Comparison of ENCODE assay signal across 26 cellular contexts in genomic region chr10:31464552-31464951, GRCh38.
DNase-seq lines count a peak whose midpoint lies in the region; ATAC-seq, FAIRE-seq and TF ChIP-seq lines count a peak whose summit lies in the region.
"Had no signal": no experiment of that assay in that cellular context is flagged by ENCODE, and none has a peak within 500 bp of the region (broad histone marks: within the 10 kb centered on the region; RNA-seq: fewer than 3 reads in every experiment).

No MANE protein-coding gene starts in this region.

- H3K4me1 ChIP-seq in HepG2 (ENCODE audit: insufficient read depth, low read length) (no peaks in the 10 kb centered on the region), right lobe of liver (peaks cover 0 to 10% (median 0%) of the 10 kb centered on the region in 4 donors), GM12878 (ENCODE audit: control insufficient read depth, insufficient read depth, low read length) (no peaks in the 10 kb centered on the region)
- H3K4me1 ChIP-seq: BE2C had no signal

- H3K9ac ChIP-seq in HepG2 (ENCODE audit: insufficient read depth, low read depth, low read length) = no peak overlapping the region
- H3K9ac ChIP-seq in GM12878 (ENCODE audit: control insufficient read depth, insufficient read depth, low read length) = no peak overlapping the region
- H3K9ac ChIP-seq: BLaER1 treated with 17β-estradiol and CSF1 and Interleukin-3, amounts not matched to agents 10 nM and 100 nM had no signal

- TF ChIP-seq RAD21 in HepG2 (CRISPR knock-in tag; IDR thresholded peaks at IDR 0.05) = no peak
- TF ChIP-seq RAD21 in GM12878 (IDR thresholded peaks at IDR 0.05; ENCODE audit: insufficient read depth, low read depth, low read length) = no peak

- no peak overlapping the region for H2AFZ ChIP-seq in HepG2 (ENCODE audit: low read length)
- H2AFZ ChIP-seq in GM12878 (ENCODE audit: control insufficient read depth, low read depth, low read length) = no peak overlapping the region
- H2AFZ ChIP-seq: GM23338 had no signal

- H3K4me1 Mint-ChIP-seq in osteocyte (ENCODE audit: unreplicated experiment) = peaks cover 12% of the 10 kb centered on the region
- H3K4me1 Mint-ChIP-seq in T-helper 2 cell treated with Interferon-gamma antibody and Interleukin-4, amounts not matched to agents 5 μg/mL and 100 μg/mL, for 36 hours (ENCODE audit: low read depth) = no peaks in the 10 kb centered on the region

- H3K36me3 Mint-ChIP-seq in osteocyte (ENCODE audit: unreplicated experiment) = peaks cover 59% of the 10 kb centered on the region
- peaks cover 81% of the 10 kb centered on the region for H3K36me3 Mint-ChIP-seq in T-helper 2 cell treated with Interferon-gamma antibody and Interleukin-4, amounts not matched to agents 5 μg/mL and 100 μg/mL, for 36 hours (ENCODE audit: low read depth)

- SMC1A ChIA-PET in GM12878 (lab: Charles Lee; ENCODE audit: uncharacterized antibody, unreplicated experiment) = interaction anchor here (0.9 kb wide), 1 partner anchor 65 kb away, joined by 3 read pairs; no protein-coding TSS in a partner anchor

- peaks cover 46% of the 10 kb centered on the region for H3K9me3 Mint-ChIP-seq in osteocyte (ENCODE audit: unreplicated experiment)
- H3K9me3 Mint-ChIP-seq in T-helper 2 cell treated with Interferon-gamma antibody and Interleukin-4, amounts not matched to agents 5 μg/mL and 100 μg/mL, for 36 hours = peaks cover 73% of the 10 kb centered on the region

- H3K79me2 ChIP-seq in HepG2 (ENCODE audit: insufficient read depth, low read length) (no peaks in the 10 kb centered on the region), GM12878 (ENCODE audit: control insufficient read depth, insufficient read depth, low read length) (peaks cover 1% of the 10 kb centered on the region)

- H3K4me2 ChIP-seq in HepG2 (ENCODE audit: low read depth, low read length) = no peak overlapping the region
- H3K4me2 ChIP-seq in GM12878 (ENCODE audit: control insufficient read depth, insufficient read depth) = no peak overlapping the region
- H3K4me2 ChIP-seq: BLaER1 treated with 17β-estradiol and CSF1 and Interleukin-3, amounts not matched to agents 10 nM and 100 nM; GM23338 had no signal

- H3K27ac ChIP-seq in HepG2 (ENCODE audit: extremely low read length, insufficient read depth, low read length) (no peak overlapping the region), right lobe of liver (no peak overlapping the region), GM12878 (ENCODE audit: control insufficient read depth, insufficient read depth) (no peak overlapping the region)
- H3K27ac ChIP-seq: 22Rv1; BLaER1 treated with 17β-estradiol and CSF1 and Interleukin-3, amounts not matched to agents 10 nM and 100 nM had no signal

- no peak for TF ChIP-seq EP300 in HepG2 (IDR thresholded peaks at IDR 0.05; ENCODE audit: low read depth in 2 of 2, low read length in 2 of 2)
- TF ChIP-seq EP300 in HepG2 (CRISPR knock-in tag; IDR thresholded peaks at IDR 0.05; ENCODE audit: borderline replicate concordance) = no peak
- TF ChIP-seq EP300 in GM12878 (IDR thresholded peaks at IDR 0.05; ENCODE audit: borderline replicate concordance in 1 of 2, control insufficient read depth in 1 of 2, low read depth in 2 of 2, low read length in 2 of 2) = no peak

- TF ChIP-seq CTCF in HepG2 (CRISPR knock-in tag; IDR thresholded peaks at IDR 0.05) = no peak
- no peak for TF ChIP-seq CTCF in right lobe of liver (IDR thresholded peaks at IDR 0.05)
- TF ChIP-seq CTCF in GM12878 (IDR thresholded peaks at IDR 0.05 in 2 of 3, conservative IDR thresholded peaks at IDR 0.05 in 1 of 3; ENCODE audit: control insufficient read depth in 2 of 3, extremely low read depth in 1 of 3, insufficient read depth in 1 of 3, low read depth in 3 of 3, low read length in 3 of 3) = no peak
- no peak for TF ChIP-seq CTCF in osteocyte (IDR thresholded peaks at IDR 0.05)

- intact Hi-C loops in HepG2 (cut with micrococcal nuclease; ENCODE audit: unreplicated experiment) = no loop called here
- intact Hi-C loops in right lobe of liver (cut with DNase I) = no loop called here
- intact Hi-C loops in GM12878 (cut with micrococcal nuclease; ENCODE audit: unreplicated experiment) = no loop called here

- no peak for DNase-seq in HepG2 (ENCODE audit: low spot score)
- DNase-seq in right lobe of liver = no peak
- peak; percentile 20 for DNase-seq in LHCN-M2 (ENCODE audit: low read depth)
- DNase-seq in GM12878 (ENCODE audit: low read depth, low spot score) = no peak
- DNase-seq in left kidney (ENCODE audit: low read depth, low spot score) = peak; percentile 15
- DNase-seq in osteocyte (ENCODE audit: extremely low spot score, unreplicated experiment) = no peak
- DNase-seq in T-helper 2 cell treated with Interferon-gamma antibody and Interleukin-4, amounts not matched to agents 5 μg/mL and 100 μg/mL, for 36 hours (ENCODE audit: low spot score) = no peak
- DNase-seq: ACHN; AML-193; BE2C; CD4-positive, alpha-beta T cell; CD8-positive, alpha-beta memory T cell; DMS 273 treated with DMSO at 0.1 percent for 48 hours; DMS79; EL; GDM1; H9; HFFc6 had no signal

- H3K36me3 ChIP-seq in HepG2 (replicated peaks in 1 of 2; ENCODE audit: control insufficient read depth in 1 of 2, insufficient read depth in 2 of 2, low read length in 2 of 2) = peaks cover 10 to 23% of the 10 kb centered on the region in 2 experiments
- H3K36me3 ChIP-seq in right lobe of liver = no peaks in the 10 kb centered on the region
- peaks cover 13 to 16% of the 10 kb centered on the region in 2 experiments; a peak in 3 of 4 replicates for H3K36me3 ChIP-seq in GM12878 (ENCODE audit: control insufficient read depth in 2 of 2, insufficient read depth in 2 of 2, low read length in 1 of 2)

- FAIRE-seq in HepG2 (lab: Jason Lieb, UNC) (no peak), GM12878 (lab: Jason Lieb, UNC) (no peak)
- FAIRE-seq: D721Med, GM12891 had no signal

- TF ChIP-seq POLR2A in HepG2 (IDR thresholded peaks at IDR 0.05; ENCODE audit: insufficient read depth in 1 of 2, low read depth in 2 of 2, low read length in 2 of 2) = no peak
- TF ChIP-seq POLR2A in right lobe of liver (IDR thresholded peaks at IDR 0.05) = no peak
- no peak for TF ChIP-seq POLR2A in GM12878 (IDR thresholded peaks at IDR 0.05; ENCODE audit: low read depth, low read length)

- CTCF ChIA-PET in HepG2 (lab: Yijun Ruan, JAX; ENCODE audit: low intra/inter-chr PET ratio, low total read pairs) (no interaction called here), GM12878 (lab: Yijun Ruan, JAX) (no interaction called here)

- no TSS peak for BruUV-seq in HepG2 (replicated peaks; lab: Mats Ljungman, UMichigan)
- no TSS peak for BruUV-seq in GM12878 (replicated peaks; lab: Mats Ljungman, UMichigan)

- WGBS in HepG2 (ENCODE audit: low lambda C conversion rate) = 94% methylated on average over 2 of the region's 2 CpGs
- 88% methylated on average over 2 of the region's 2 CpGs for WGBS in right lobe of liver (ENCODE audit: insufficient coverage, low coverage, low lambda C conversion rate, missing lambda C conversion rate)
- 100% methylated on average over 2 of the region's 2 CpGs for WGBS in GM12878 (ENCODE audit: insufficient coverage, insufficient replicate concordance, low lambda C conversion rate, missing lambda C conversion rate)

- no peak overlapping the region for H3K27ac Mint-ChIP-seq in osteocyte (ENCODE audit: unreplicated experiment)
- no peak overlapping the region for H3K27ac Mint-ChIP-seq in T-helper 2 cell treated with Interferon-gamma antibody and Interleukin-4, amounts not matched to agents 5 μg/mL and 100 μg/mL, for 36 hours
- H3K27ac Mint-ChIP-seq: CD14-positive monocyte; CD4-positive, alpha-beta T cell; GM23338; H9; HFFc6 had no signal

- in situ Hi-C loops in HepG2 (cut with HindIII; ENCODE audit: extremely low pct_ligation_motif_present, low pct_unique_long_range_greater_than_20kb) (no loop called here), GM12878 (cut with MboI) (no loop called here)

- H3K27me3 ChIP-seq in HepG2 (ENCODE audit: control insufficient read depth in 1 of 2, insufficient read depth in 2 of 2, low read length in 2 of 2) (no peaks in the 10 kb centered on the region), right lobe of liver (no peaks in the 10 kb centered on the region), GM12878 (replicated peaks in 1 of 2; ENCODE audit: control insufficient read depth in 2 of 2, insufficient read depth in 2 of 2, low read length in 1 of 2) (no peaks in the 10 kb centered on the region)
- H3K27me3 ChIP-seq: BE2C; BLaER1 treated with 17β-estradiol and CSF1 and Interleukin-3, amounts not matched to agents 10 nM and 100 nM had no signal

- POLR2A ChIA-PET in HepG2 (lab: Yijun Ruan, JAX) = no interaction called here
- POLR2A ChIA-PET in GM12878 (lab: Charles Lee) = interaction anchor here (0.6 kb wide), 1 partner anchor 799 kb away, joined by 4 read pairs; no protein-coding TSS in a partner anchor

- no peaks in the 10 kb centered on the region for H3K27me3 Mint-ChIP-seq in osteocyte (ENCODE audit: unreplicated experiment)
- H3K27me3 Mint-ChIP-seq in T-helper 2 cell treated with Interferon-gamma antibody and Interleukin-4, amounts not matched to agents 5 μg/mL and 100 μg/mL, for 36 hours (ENCODE audit: low read depth) = no peaks in the 10 kb centered on the region
- H3K27me3 Mint-ChIP-seq: CD4-positive, alpha-beta T cell; CD8-positive, alpha-beta memory T cell had no signal

- RAD21 ChIA-PET in GM12878 (lab: Charles Lee; ENCODE audit: unreplicated experiment) = no interaction called here

- ATAC-seq in HepG2 (no peak), right lobe of liver (no peak), GM12878 (no peak), HG03280 (IDR thresholded peaks at IDR 0.05; ENCODE audit: unreplicated experiment) (no peak)
- ATAC-seq: GM23338, HCT116 had no signal

- no peaks in the 10 kb centered on the region; the same call in 1 of the 2 replicates for H4K20me1 ChIP-seq in HepG2 (ENCODE audit: insufficient read depth, low read length)
- H4K20me1 ChIP-seq in GM12878 (ENCODE audit: control insufficient read depth, insufficient read depth) = no peaks in the 10 kb centered on the region
- H4K20me1 ChIP-seq: BLaER1 treated with 17β-estradiol and CSF1 and Interleukin-3, amounts not matched to agents 10 nM and 100 nM had no signal

- H3K4me3 Mint-ChIP-seq in osteocyte (ENCODE audit: unreplicated experiment) = no peak overlapping the region
- H3K4me3 Mint-ChIP-seq in T-helper 2 cell treated with Interferon-gamma antibody and Interleukin-4, amounts not matched to agents 5 μg/mL and 100 μg/mL, for 36 hours = no peak overlapping the region
- H3K4me3 Mint-ChIP-seq: CD14-positive monocyte; CD4-positive, alpha-beta T cell; GM23338; H9; HFFc6 had no signal

- H3K9me3 ChIP-seq in HepG2 (ENCODE audit: low read length) (peaks cover 19% of the 10 kb centered on the region), right lobe of liver (no peaks in the 10 kb centered on the region), GM12878 (replicated peaks; ENCODE audit: control insufficient read depth, insufficient read depth, low read length) (peaks cover 32% of the 10 kb centered on the region)
- H3K9me3 ChIP-seq: BE2C had no signal

- no peak overlapping the region for H3K4me3 ChIP-seq in HepG2 (replicated peaks in 1 of 3; ENCODE audit: insufficient read depth in 1 of 3, low read depth in 2 of 3, low read length in 3 of 3)
- H3K4me3 ChIP-seq in right lobe of liver = no peak overlapping the region
- H3K4me3 ChIP-seq in GM12878 = no peak overlapping the region
- H3K4me3 ChIP-seq: BLaER1 treated with 17β-estradiol and CSF1 and Interleukin-3, amounts not matched to agents 10 nM and 100 nM; GM23338 had no signal

TF ChIP-seq in GM12878, 131 proteins besides CTCF, POLR2A, EP300 and RAD21 (continues in another document):
- TF ChIP-seq SP1 (IDR thresholded peaks at IDR 0.05; ENCODE audit: low read depth, low read length) = no peak

Comparison
In these comparisons a context has a peak if more than half of its experiments do, and no peak if none do; other contexts are left out.
1. DNase-seq: peak in LHCN-M2 (single experiment) and left kidney (single experiment); none in HepG2 (single experiment), right lobe of liver (0 of 3), GM12878 (single experiment), osteocyte (single experiment) and T-helper 2 cell treated with Interferon-gamma antibody and Interleukin-4, amounts not matched to agents 5 μg/mL and 100 μg/mL, for 36 hours (single experiment).
2. Of the 75 proteins assayed by ChIP-seq in both HepG2 and GM12878: peak only in HepG2: none; only in GM12878: CBX5 and TCF7; in both: none; in neither: 73.